Comparison of ENCODE assay signal across 17 cellular contexts in the genomic region with DNA sequence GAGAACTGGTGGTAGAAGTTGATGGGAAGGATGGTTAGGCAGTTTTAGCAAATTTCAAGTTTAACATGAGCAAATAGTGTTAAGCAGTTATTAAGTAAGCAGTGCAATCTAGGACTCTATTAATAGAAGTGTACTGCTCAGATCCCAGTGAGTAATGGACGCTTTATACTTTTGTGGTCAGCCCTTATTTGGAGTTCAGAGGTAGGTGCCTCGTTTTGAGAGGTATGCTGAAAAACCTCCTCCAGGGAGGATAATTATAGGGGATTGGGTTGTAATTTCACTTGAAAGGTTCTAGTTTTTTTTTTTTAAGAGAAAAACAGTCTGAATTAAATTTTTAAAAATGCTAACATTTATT. TPM values are rescaled to one million over a fixed set of nuclear protein-coding genes. Genes with fewer than 3 reads are reported as not detected.
A peak's percentile ranks its signal among the peaks of the same experiment; 100 is the strongest.
DNase-seq lines count a peak whose midpoint lies in the region; ATAC-seq and TF ChIP-seq lines count a peak whose summit lies in the region.
"Had no signal": no experiment of that assay in that cellular context is flagged by ENCODE, and none has a peak within 500 bp of the region (broad histone marks: within the 10 kb centered on the region; RNA-seq: fewer than 3 reads in every experiment).

No MANE protein-coding gene starts in this region.

- H3K4me1 ChIP-seq in cardiac muscle cell (ENCODE audit: low read depth) (peaks cover 18% of the 10 kb centered on the region), lower lobe of right lung (peaks cover 7% of the 10 kb centered on the region)

- H3K36me3 Mint-ChIP-seq in osteocyte (ENCODE audit: unreplicated experiment), result no peaks in the 10 kb centered on the region
- H3K36me3 Mint-ChIP-seq: natural killer cell treated with Interleukin-12 subunit alpha and Interleukin-12 subunit beta and Interleukin-15 and Interleukin-18, amount 100 ng/mL, for 72 hours had no signal

- peaks cover 5% of the 10 kb centered on the region for H3K27me3 Mint-ChIP-seq in osteocyte (ENCODE audit: unreplicated experiment)
- H3K27me3 Mint-ChIP-seq: activated CD4-positive, alpha-beta T cell treated with anti-CD3 and anti-CD28 coated beads, Interleukin-2, amount 10 ng/mL, durations not matched to agents 24 days and 14 days had no signal

- no peak overlapping the region for H3K4me3 Mint-ChIP-seq in osteocyte (ENCODE audit: unreplicated experiment)
- H3K4me3 Mint-ChIP-seq: activated CD4-positive, alpha-beta T cell treated with anti-CD3 and anti-CD28 coated beads, Interleukin-2, amount 10 ng/mL, durations not matched to agents 24 days and 14 days; activated T-helper 1 cell treated with anti-CD3 and anti-CD28 coated beads, Interleukin-12 subunit alpha, Interleukin-12 subunit beta, Interleukin-2, Interleukin-4 antibody, amounts not matched to agents 30 ng/mL and 10 ng/mL and 1 ng/mL, durations not matched to agents 14 hours and 24 hours and 36 hours; natural killer cell treated with Interleukin-12 subunit alpha and Interleukin-12 subunit beta and Interleukin-15 and Interleukin-18, amount 100 ng/mL, for 72 hours had no signal

- DNase-seq in cardiac muscle cell (ENCODE audit: low read depth in 1 of 2, low spot score in 1 of 2), result peak; percentile 15 to 38
- no peak for DNase-seq in cardiac septum (ENCODE audit: low spot score)
- peak; percentile 74 for DNase-seq in epithelial cell of esophagus (ENCODE audit: low read depth)
- DNase-seq in lower lobe of right lung, result no peak
- no peak for DNase-seq in H4 (ENCODE audit: low spot score)
- no peak for DNase-seq in mucosa of gallbladder (ENCODE audit: low spot score)
- no peak for DNase-seq in superior temporal gyrus (ENCODE audit: extremely low spot score)
- no peak for DNase-seq in osteocyte (ENCODE audit: extremely low spot score, unreplicated experiment)
- DNase-seq: activated CD4-positive, alpha-beta T cell treated with anti-CD3 and anti-CD28 coated beads, Interleukin-2, amount 10 ng/mL, durations not matched to agents 24 days and 14 days; amniotic stem cell; effector CD4-positive, alpha-beta T cell; kidney; NCI-H526 treated with DMSO at 0.1 percent for 48 hours; small intestine; stomach had no signal

- H3K4me3 ChIP-seq in cardiac muscle cell (no peak overlapping the region), epithelial cell of esophagus (ENCODE audit: low read length) (no peak overlapping the region), lower lobe of right lung (no peak overlapping the region)
- H3K4me3 ChIP-seq: stomach had no signal

- peaks cover 4% of the 10 kb centered on the region for H3K4me1 Mint-ChIP-seq in osteocyte (ENCODE audit: unreplicated experiment)

- intact Hi-C loops in cardiac septum (cut with DNase I) (loop anchor here (2.0 kb wide), 1 partner anchor 36 kb away; no protein-coding TSS in a partner anchor), lower lobe of right lung (cut with DNase I) (no loop called here)

- peak; percentile 70 to 90 for ATAC-seq in lower lobe of right lung
- ATAC-seq: natural killer cell treated with Interleukin-12 subunit alpha and Interleukin-12 subunit beta and Interleukin-15 and Interleukin-18, amount 100 ng/mL, for 72 hours had no signal

- TF ChIP-seq CTCF in cardiac muscle cell (IDR thresholded peaks at IDR 0.05; ENCODE audit: low read depth, low read length) (no peak), epithelial cell of esophagus (IDR thresholded peaks at IDR 0.05; ENCODE audit: insufficient read depth, low read depth, low read length, missing control alignments) (no peak), lower lobe of right lung (IDR thresholded peaks at IDR 0.05) (no peak), osteocyte (IDR thresholded peaks at IDR 0.05) (no peak)

- H3K9me3 ChIP-seq in cardiac muscle cell (ENCODE audit: low read depth) (no peaks in the 10 kb centered on the region), lower lobe of right lung (no peaks in the 10 kb centered on the region)
- H3K9me3 ChIP-seq: stomach had no signal

- H3K27me3 ChIP-seq in cardiac muscle cell, result no peaks in the 10 kb centered on the region
- H3K27me3 ChIP-seq in lower lobe of right lung (ENCODE audit: low read depth), result no peaks in the 10 kb centered on the region
- H3K27me3 ChIP-seq: stomach had no signal

- H3K9me3 Mint-ChIP-seq in osteocyte (ENCODE audit: unreplicated experiment), result no peaks in the 10 kb centered on the region
- H3K9me3 Mint-ChIP-seq: activated T-helper 1 cell treated with anti-CD3 and anti-CD28 coated beads, Interleukin-12 subunit alpha, Interleukin-12 subunit beta, Interleukin-2, Interleukin-4 antibody, amounts not matched to agents 30 ng/mL and 10 ng/mL and 1 ng/mL, durations not matched to agents 14 hours and 24 hours and 36 hours; natural killer cell treated with Interleukin-12 subunit alpha and Interleukin-12 subunit beta and Interleukin-15 and Interleukin-18, amount 100 ng/mL, for 72 hours had no signal

- H3K27ac ChIP-seq in cardiac muscle cell (peak overlapping the region; percentile 4), lower lobe of right lung (no peak overlapping the region)

- no peak overlapping the region for H3K27ac Mint-ChIP-seq in osteocyte (ENCODE audit: unreplicated experiment)
- H3K27ac Mint-ChIP-seq: activated CD4-positive, alpha-beta T cell treated with anti-CD3 and anti-CD28 coated beads, Interleukin-2, amount 10 ng/mL, durations not matched to agents 24 days and 14 days; activated T-helper 1 cell treated with anti-CD3 and anti-CD28 coated beads, Interleukin-12 subunit alpha, Interleukin-12 subunit beta, Interleukin-2, Interleukin-4 antibody, amounts not matched to agents 30 ng/mL and 10 ng/mL and 1 ng/mL, durations not matched to agents 14 hours and 24 hours and 36 hours; natural killer cell treated with Interleukin-12 subunit alpha and Interleukin-12 subunit beta and Interleukin-15 and Interleukin-18, amount 100 ng/mL, for 72 hours had no signal

- H3K36me3 ChIP-seq in cardiac muscle cell (no peaks in the 10 kb centered on the region), lower lobe of right lung (no peaks in the 10 kb centered on the region)
- H3K36me3 ChIP-seq: stomach had no signal

RNA-seq across cellular contexts. Expression of gene CCDC7, which starts 33.5 kb away (rescaled TPM):
- total RNA-seq in cardiac muscle cell, result 2.8 and 4.2 TPM in 2 replicates
- polyA plus RNA-seq in cardiac muscle cell, result 4.5 and 6.4 TPM in 2 replicates
- 32.5 TPM for total RNA-seq in cardiac septum
- 22.8 TPM for total RNA-seq in lower lobe of right lung
- total RNA-seq in H4 (2014; rRNA removed; shearing (Covaris generic)), result 1.2 and 3.0 TPM in 2 replicates
- total RNA-seq in mucosa of gallbladder, result 20.5 TPM
- total RNA-seq in osteocyte, result 12.5 and 12.6 TPM in 2 replicates

Comparison
In these comparisons a context has a peak if more than half of its experiments do, and no peak if none do; other contexts are left out.
1. DNase-seq: peak in cardiac muscle cell (2 of 2) and epithelial cell of esophagus (single experiment); none in cardiac septum (single experiment), lower lobe of right lung (single experiment), H4 (single experiment), mucosa of gallbladder (single experiment), superior temporal gyrus (single experiment) and osteocyte (single experiment).